In genomic region chr13:99310382-99311031, GRCh38 we compare ENCODE assay signal across 8 cellular contexts. TPM values are rescaled to one million over a fixed set of nuclear protein-coding genes. Genes with fewer than 3 reads are reported as not detected.
A peak's percentile ranks its signal among the peaks of the same experiment; 100 is the strongest.
DNase-seq lines count a peak whose midpoint lies in the region; ATAC-seq, FAIRE-seq and TF ChIP-seq lines count a peak whose summit lies in the region.

No MANE protein-coding gene starts in this region.

- WGBS in mesenchymal stem cell, result 38% methylated on average over 3 of the region's 4 CpGs
- 84% methylated on average over 4 of the region's 4 CpGs for WGBS in suprapubic skin

- DNase-seq in CD8-positive, alpha-beta memory T cell, result no peak
- no peak for DNase-seq in H54 (ENCODE audit: insufficient read length, low spot score)
- peak; percentile 29 for DNase-seq in PC-3
- DNase-seq in mesenchymal stem cell, result peak; percentile 94
- DNase-seq in kidney, result no peak
- no peak for DNase-seq in hippocampal formation (lab: John Stamatoyannopoulos, UW)
- no peak for DNase-seq in suprapubic skin (ENCODE audit: low spot score in 2 of 2)
- no peak for DNase-seq in kidney tubule cell (ENCODE audit: low spot score)

- peaks cover 77% of the 10 kb centered on the region for H3K4me1 ChIP-seq in CD8-positive, alpha-beta memory T cell (ENCODE audit: insufficient read depth, low read length)
- peaks cover 33% of the 10 kb centered on the region for H3K4me1 ChIP-seq in PC-3 (ENCODE audit: insufficient read depth, low read length)
- H3K4me1 ChIP-seq in mesenchymal stem cell (ENCODE audit: control insufficient read depth, insufficient read depth, low read depth, low read length), result peaks cover 11% of the 10 kb centered on the region
- peaks cover 0 to 4% of the 10 kb centered on the region in 2 donors for H3K4me1 ChIP-seq in kidney (ENCODE audit: control insufficient read depth in 1 of 2, insufficient read depth in 1 of 2, low read depth in 1 of 2, low read length in 2 of 2)
- H3K4me1 ChIP-seq in suprapubic skin, result peaks cover 21% of the 10 kb centered on the region

- no peaks in the 10 kb centered on the region for H3K9me3 Mint-ChIP-seq in CD8-positive, alpha-beta memory T cell

- no peak overlapping the region for H3K4me3 ChIP-seq in CD8-positive, alpha-beta memory T cell (ENCODE audit: low read length)
- H3K4me3 ChIP-seq in PC-3 (ENCODE audit: low read length), result no peak overlapping the region
- H3K4me3 ChIP-seq in mesenchymal stem cell (ENCODE audit: insufficient read depth in 1 of 2, low read depth in 1 of 2, low read length in 2 of 2), result no peak overlapping the region
- H3K4me3 ChIP-seq in kidney (ENCODE audit: low read length in 2 of 2), result no peak overlapping the region
- H3K4me3 ChIP-seq in suprapubic skin, result no peak overlapping the region

- no peak overlapping the region for H2BK5ac ChIP-seq in mesenchymal stem cell (ENCODE audit: low read depth, low read length, poor library complexity, severe bottlenecking)

- no peak overlapping the region for H2BK15ac ChIP-seq in mesenchymal stem cell (ENCODE audit: low read depth, poor library complexity, severe bottlenecking)

- no peaks in the 10 kb centered on the region for H4K20me1 ChIP-seq in PC-3 (ENCODE audit: low read length)

- TF ChIP-seq CTCF in PC-3 (conservative IDR thresholded peaks at IDR 0.05; ENCODE audit: low read depth, low read length) (no peak), kidney (IDR thresholded peaks at IDR 0.05; ENCODE audit: borderline replicate concordance, extremely low read depth, insufficient read depth) (no peak), suprapubic skin (IDR thresholded peaks at IDR 0.05) (no peak)

- H3K4me3 Mint-ChIP-seq in CD8-positive, alpha-beta memory T cell, result peak overlapping the region; percentile 24 to 83 (median 61)

- H4K91ac ChIP-seq in mesenchymal stem cell (ENCODE audit: low read length), result no peak overlapping the region

- no peak overlapping the region for H4K8ac ChIP-seq in mesenchymal stem cell (ENCODE audit: low read length)

- H2AK5ac ChIP-seq in mesenchymal stem cell (ENCODE audit: low read length, severe bottlenecking), result no peak overlapping the region

- H3K4ac ChIP-seq in mesenchymal stem cell (ENCODE audit: low read depth in 1 of 2, low read length in 2 of 2), result no peak overlapping the region

- FAIRE-seq in H54 (lab: Jason Lieb, UNC) (peak; percentile 89), kidney (lab: Jason Lieb, UNC) (no peak)

- no peaks in the 10 kb centered on the region for H3K27me3 ChIP-seq in CD8-positive, alpha-beta memory T cell (ENCODE audit: insufficient read depth, low read length, poor library complexity, severe bottlenecking)
- H3K27me3 ChIP-seq in PC-3 (ENCODE audit: low read length) (no peaks in the 10 kb centered on the region), mesenchymal stem cell (ENCODE audit: control insufficient read depth in 1 of 2, insufficient read depth in 1 of 2, low read length in 2 of 2) (no peaks in the 10 kb centered on the region), suprapubic skin (no peaks in the 10 kb centered on the region)

- H3K9me2 ChIP-seq in PC-3 (replicated peaks; ENCODE audit: low read length), result no peaks in the 10 kb centered on the region

- TF ChIP-seq POLR2A in H54 (IDR thresholded peaks at IDR 0.05; ENCODE audit: low read depth, low read length) (no peak), suprapubic skin (IDR thresholded peaks at IDR 0.05) (no peak)

- H3K9ac ChIP-seq in PC-3 (ENCODE audit: low read length), result no peak overlapping the region
- peak overlapping the region; percentile 71 for H3K9ac ChIP-seq in mesenchymal stem cell (ENCODE audit: low read length)
- H3K9ac ChIP-seq in kidney (ENCODE audit: low read length in 2 of 2), result no peak overlapping the region

- H3K79me2 ChIP-seq in PC-3 (ENCODE audit: low read length), result no peaks in the 10 kb centered on the region; the same call in 1 of the 2 replicates

- H3K4me1 Mint-ChIP-seq in CD8-positive, alpha-beta memory T cell, result peaks cover 77 to 88% (median 85%) of the 10 kb centered on the region in 3 donors

- POLR2A ChIA-PET in CD8-positive, alpha-beta memory T cell (lab: Charles Lee), result interaction anchor here (0.6 to 0.9 kb wide), 2 partner anchors 15 to 20 kb away, joined by 3 read pairs; no protein-coding TSS in a partner anchor
- POLR2A ChIA-PET in PC-3 (lab: Charles Lee; ENCODE audit: unreplicated experiment), result interaction anchor here (0.6 kb wide), 1 partner anchor 24 kb away, joined by 3 read pairs; no protein-coding TSS in a partner anchor

- peaks cover 0 to 2% of the 10 kb centered on the region in 2 donors for H3K27me3 Mint-ChIP-seq in CD8-positive, alpha-beta memory T cell

- peak overlapping the region; percentile 26; the same call in 1 of the 2 replicates for H3K4me2 ChIP-seq in PC-3 (ENCODE audit: low read length)
- H3K4me2 ChIP-seq in mesenchymal stem cell (ENCODE audit: low read length, poor library complexity, severe bottlenecking), result no peak overlapping the region

- CTCF ChIA-PET in CD8-positive, alpha-beta memory T cell (lab: Charles Lee), result interaction anchor here (1.1 to 1.3 kb wide), 2 partner anchors 12 to 44 kb away, joined by 3 read pairs; no protein-coding TSS in a partner anchor
- CTCF ChIA-PET in PC-3 (lab: Charles Lee), result no interaction called here

- no peak overlapping the region for H3K27ac ChIP-seq in CD8-positive, alpha-beta memory T cell (ENCODE audit: low read depth, low read length)
- H3K27ac ChIP-seq in PC-3 (ENCODE audit: low read length) (peak overlapping the region; percentile 64), mesenchymal stem cell (ENCODE audit: low read length, poor library complexity, severe bottlenecking) (no peak overlapping the region), kidney (ENCODE audit: low read depth in 2 of 2, low read length in 2 of 2) (no peak overlapping the region), suprapubic skin (no peak overlapping the region)

- ATAC-seq in PC-3, result peak; percentile 67

- peaks cover 13 to 23% (median 14%) of the 10 kb centered on the region in 3 donors for H3K36me3 Mint-ChIP-seq in CD8-positive, alpha-beta memory T cell

- no peaks in the 10 kb centered on the region for H3K36me3 ChIP-seq in CD8-positive, alpha-beta memory T cell (ENCODE audit: insufficient read depth, low read length)
- H3K36me3 ChIP-seq in PC-3 (ENCODE audit: low read depth, low read length) (no peaks in the 10 kb centered on the region), mesenchymal stem cell (ENCODE audit: control insufficient read depth in 1 of 2, insufficient read depth in 2 of 2, low read depth in 1 of 2, low read length in 2 of 2) (peaks cover 0 to 5% of the 10 kb centered on the region in 2 experiments), kidney (ENCODE audit: control insufficient read depth in 1 of 2, insufficient read depth in 2 of 2, low read length in 2 of 2) (no peaks in the 10 kb centered on the region), suprapubic skin (peaks cover 8% of the 10 kb centered on the region)

- H3K79me1 ChIP-seq in mesenchymal stem cell (replicated peaks; ENCODE audit: low read length, poor library complexity, severe bottlenecking), result peaks cover 18% of the 10 kb centered on the region

- H2BK120ac ChIP-seq in mesenchymal stem cell (ENCODE audit: low read depth, low read length), result peak overlapping the region; percentile 15

- intact Hi-C loops in PC-3 (cut with micrococcal nuclease), result no loop called here
- intact Hi-C loops in kidney (cut with DNase I), result no loop called here

- H2AFZ ChIP-seq in PC-3 (ENCODE audit: low read length) (no peak overlapping the region), mesenchymal stem cell (ENCODE audit: low read depth, low read length) (no peak overlapping the region)

- H3K23ac ChIP-seq in mesenchymal stem cell (ENCODE audit: low read length in 2 of 2), result no peak overlapping the region

- H3K14ac ChIP-seq in mesenchymal stem cell (ENCODE audit: low read length in 2 of 2), result no peak overlapping the region

- no peak overlapping the region for H3K18ac ChIP-seq in mesenchymal stem cell (ENCODE audit: low read depth in 1 of 2, low read length in 2 of 2)

- no peaks in the 10 kb centered on the region for H3F3A ChIP-seq in PC-3 (ENCODE audit: low read length, unreplicated experiment)

- H3K27ac Mint-ChIP-seq in CD8-positive, alpha-beta memory T cell, result peak overlapping the region; percentile 46 to 96 (median 86)

- no peak overlapping the region for H2BK12ac ChIP-seq in mesenchymal stem cell (ENCODE audit: low read length in 2 of 2)

- no peak for TF ChIP-seq EP300 in suprapubic skin (IDR thresholded peaks at IDR 0.05)

- no peaks in the 10 kb centered on the region for H3K9me3 ChIP-seq in CD8-positive, alpha-beta memory T cell (ENCODE audit: low read length)
- H3K9me3 ChIP-seq in PC-3 (ENCODE audit: low read length) (no peaks in the 10 kb centered on the region), mesenchymal stem cell (ENCODE audit: control insufficient read depth, low read length) (no peaks in the 10 kb centered on the region), kidney (ENCODE audit: control insufficient read depth in 1 of 2, low read length in 2 of 2) (no peaks in the 10 kb centered on the region), suprapubic skin (no peaks in the 10 kb centered on the region)

- no TSS peak for BruUV-seq in PC-3 (replicated peaks; lab: Mats Ljungman, UMichigan)

RNA-seq across cellular contexts. Expression of gene GPR183, which starts 3.3 kb away (rescaled TPM):
- 10 to 100 TPM; 61.5 to 62.8 TPM for total RNA-seq in CD8-positive, alpha-beta memory T cell
- 232 TPM for polyA plus RNA-seq in CD8-positive, alpha-beta memory T cell
- total RNA-seq in PC-3 (2014; rRNA removed) (not detected in 2 replicates), kidney (11.8 TPM), suprapubic skin (1 to 10 TPM; 2.3 to 7.0 (median 4.4) TPM)
- 8.4 TPM for polyA plus RNA-seq in mesenchymal stem cell (2013, experiment 1 of 2)
- polyA plus RNA-seq in mesenchymal stem cell (2013, experiment 2 of 2), result 8.1 TPM
- polyA plus RNA-seq in kidney (ENCODE audit: insufficient read depth, low read depth, low replicate concordance), result 1.7 TPM

RNA-seq across cellular contexts. Expression of gene GPR18, which starts 52.3 kb away (rescaled TPM):
- 10 to 100 TPM; 15.2 to 16.2 TPM for total RNA-seq in CD8-positive, alpha-beta memory T cell
- polyA plus RNA-seq in CD8-positive, alpha-beta memory T cell, result 32.4 TPM
- total RNA-seq in PC-3 (2014; rRNA removed), result not detected in 2 replicates
- 0.03 TPM for polyA plus RNA-seq in mesenchymal stem cell (2013, experiment 1 of 2)
- not detected for polyA plus RNA-seq in mesenchymal stem cell (2013, experiment 2 of 2)
- total RNA-seq in kidney, result 0.88 TPM
- not detected for polyA plus RNA-seq in kidney (ENCODE audit: insufficient read depth, low read depth, low replicate concordance)
- not detected for total RNA-seq in suprapubic skin

Comparison
In these comparisons a context has a peak if more than half of its experiments do, and no peak if none do; other contexts are left out.
1. DNase-seq: peak in PC-3 (single experiment) and mesenchymal stem cell (single experiment); none in CD8-positive, alpha-beta memory T cell (0 of 5), H54 (single experiment), kidney (single experiment), hippocampal formation (0 of 2), suprapubic skin (0 of 2) and kidney tubule cell (single experiment).